Comparison of ENCODE assay signal across 8 cellular contexts in the genomic region with DNA sequence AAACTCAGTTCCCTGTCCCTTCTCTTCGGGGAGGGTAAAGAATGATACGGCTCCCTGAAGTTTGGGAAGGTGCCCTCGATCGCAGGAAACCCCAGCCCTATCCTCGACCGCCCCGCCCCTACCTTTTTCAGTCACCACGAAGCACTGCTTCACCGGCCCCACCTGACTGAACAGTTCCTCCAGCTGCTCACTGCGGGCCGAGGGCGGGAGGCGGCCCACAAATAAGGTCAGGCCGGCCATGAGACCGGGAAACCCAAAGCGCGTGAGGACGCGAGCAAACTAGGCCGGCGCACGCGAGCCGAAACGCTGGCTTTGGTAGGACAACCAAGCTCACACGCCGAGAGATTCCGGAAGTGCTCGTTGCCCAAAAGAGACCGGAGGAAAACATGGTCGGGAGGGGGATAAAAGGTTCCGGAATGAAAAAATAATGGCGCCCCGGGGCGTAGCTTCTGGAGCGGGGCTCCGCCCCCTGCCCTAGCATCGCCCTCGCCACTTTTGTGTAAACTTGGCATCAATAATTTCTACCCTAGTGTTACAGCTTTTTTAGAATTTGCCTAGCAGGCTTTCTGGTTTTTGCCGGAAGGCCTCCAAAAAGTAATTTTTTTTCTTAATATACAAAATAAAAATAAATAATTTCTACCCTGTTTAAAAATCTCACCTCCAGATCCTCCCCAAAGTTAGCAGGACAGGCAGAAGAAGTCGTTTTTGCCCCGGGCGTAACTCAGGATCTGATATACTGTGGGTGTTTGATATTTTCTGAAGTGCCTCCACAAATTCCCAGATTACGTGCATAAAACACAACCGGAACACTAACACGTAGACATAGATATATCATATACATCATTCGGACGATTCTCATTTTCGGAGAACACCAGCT. TPM values are rescaled to one million over a fixed set of nuclear protein-coding genes. Genes with fewer than 3 reads are reported as not detected.
DNase-seq lines count a peak whose midpoint lies in the region; ATAC-seq and TF ChIP-seq lines count a peak whose summit lies in the region.

A gene with protein sequence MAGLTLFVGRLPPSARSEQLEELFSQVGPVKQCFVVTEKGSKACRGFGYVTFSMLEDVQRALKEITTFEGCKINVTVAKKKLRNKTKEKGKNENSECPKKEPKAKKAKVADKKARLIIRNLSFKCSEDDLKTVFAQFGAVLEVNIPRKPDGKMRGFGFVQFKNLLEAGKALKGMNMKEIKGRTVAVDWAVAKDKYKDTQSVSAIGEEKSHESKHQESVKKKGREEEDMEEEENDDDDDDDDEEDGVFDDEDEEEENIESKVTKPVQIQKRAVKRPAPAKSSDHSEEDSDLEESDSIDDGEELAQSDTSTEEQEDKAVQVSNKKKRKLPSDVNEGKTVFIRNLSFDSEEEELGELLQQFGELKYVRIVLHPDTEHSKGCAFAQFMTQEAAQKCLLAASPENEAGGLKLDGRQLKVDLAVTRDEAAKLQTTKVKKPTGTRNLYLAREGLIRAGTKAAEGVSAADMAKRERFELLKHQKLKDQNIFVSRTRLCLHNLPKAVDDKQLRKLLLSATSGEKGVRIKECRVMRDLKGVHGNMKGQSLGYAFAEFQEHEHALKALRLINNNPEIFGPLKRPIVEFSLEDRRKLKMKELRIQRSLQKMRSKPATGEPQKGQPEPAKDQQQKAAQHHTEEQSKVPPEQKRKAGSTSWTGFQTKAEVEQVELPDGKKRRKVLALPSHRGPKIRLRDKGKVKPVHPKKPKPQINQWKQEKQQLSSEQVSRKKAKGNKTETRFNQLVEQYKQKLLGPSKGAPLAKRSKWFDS (minus strand): TSS at position 355 of the 877 bp plus-strand sequence. CDS start 115 bp downstream, at position 240.

- ATAC-seq in GM19351 (IDR thresholded peaks at IDR 0.05; ENCODE audit: unreplicated experiment) (peak; percentile 92), HG03520 (IDR thresholded peaks at IDR 0.05; ENCODE audit: unreplicated experiment) (peak; percentile 90)

- no peaks in the 10 kb centered on the region for H3K9me3 ChIP-seq in liver (ENCODE audit: control insufficient read depth in 4 of 4, low read length in 3 of 4)

- peak within 1 kb of the TSS; percentile 66 to 75 for H3K9ac ChIP-seq in liver (ENCODE audit: low read depth in 1 of 2, low read length in 2 of 2)

- peaks cover 2 to 5% (median 2%) of the 10 kb centered on the region in 3 donors for H3K27me3 Mint-ChIP-seq in CD14-positive monocyte (ENCODE audit: low read depth in 3 of 3)

- TF ChIP-seq RAD21 in liver (IDR thresholded peaks at IDR 0.05), result peak in 1 of 2 donors; percentile 42

- H3K36me3 Mint-ChIP-seq in CD14-positive monocyte, result peaks cover 13 to 14% of the 10 kb centered on the region in 2 donors

- TF ChIP-seq CTCF in CD14-positive monocyte (IDR thresholded peaks at IDR 0.05) (no peak), liver (IDR thresholded peaks at IDR 0.05; ENCODE audit: low read depth, low read length, missing input control) (no peak)

- H3K36me3 ChIP-seq in liver (ENCODE audit: control insufficient read depth in 4 of 4, insufficient read depth in 3 of 4, low read depth in 1 of 4, low read length in 3 of 4), result peaks cover 2 to 10% (median 6%) of the 10 kb centered on the region in 4 donors

- peak within 1 kb of the TSS; percentile 88 to 96 (median 94) for H3K27ac Mint-ChIP-seq in CD14-positive monocyte

- H3K4me3 Mint-ChIP-seq in CD14-positive monocyte, result peak within 1 kb of the TSS; percentile 93 to 97

- intact Hi-C loops in CD14-positive monocyte (cut with micrococcal nuclease), result loop anchor here in 1 of 2 donors (10.0 kb wide), 1 partner anchor 111 kb away; a partner anchor contains a TSS

- H3K4me1 Mint-ChIP-seq in CD14-positive monocyte, result peaks cover 22% of the 10 kb centered on the region

- H3K4me3 ChIP-seq in liver (ENCODE audit: low read depth in 1 of 3, low read length in 3 of 3), result peak within 1 kb of the TSS; percentile 62 to 89 (median 78)

- H3K9me3 Mint-ChIP-seq in CD14-positive monocyte, result no peaks in the 10 kb centered on the region

- H3K4me1 ChIP-seq in liver (ENCODE audit: control insufficient read depth in 4 of 4, insufficient read depth in 4 of 4, low read length in 3 of 4), result peaks cover 2 to 19% (median 13%) of the 10 kb centered on the region in 4 donors

- 14% methylated on average over 49 of the region's 49 CpGs for WGBS in liver

- H3K27ac ChIP-seq in liver (ENCODE audit: low read depth in 1 of 2, low read length in 2 of 2), result peak within 1 kb of the TSS; percentile 80 to 82

- H3K27me3 ChIP-seq in liver (ENCODE audit: control insufficient read depth in 4 of 4, insufficient read depth in 4 of 4, low read length in 3 of 4), result no peaks in the 10 kb centered on the region

- DNase-seq in CD14-positive monocyte (ENCODE audit: low spot score) (peak; percentile 87), NCI-H748 (lab: John Stamatoyannopoulos, UW; ENCODE audit: unreplicated experiment) (peak; percentile 94), dermis microvascular lymphatic vessel endothelial cell (ENCODE audit: low read depth in 2 of 2) (peak; percentile 89 to 94)
- DNase-seq in activated CD4-positive, alpha-beta T cell treated with anti-CD3 and anti-CD28 coated beads, Interleukin-2, amount 50 U/mL, for 4 hours, result peak; percentile 75
- peak; percentile 78 for DNase-seq in stimulated activated CD4-positive, alpha-beta T cell treated with anti-CD3 and anti-CD28 coated beads, Interleukin-4, amount 100 ng/mL, for 1 hour

TF ChIP-seq in liver, 16 proteins besides CTCF, POLR2A, EP300 and RAD21:
- TF ChIP-seq FOXA2 (IDR thresholded peaks at IDR 0.05) (no peak), GABPA (IDR thresholded peaks at IDR 0.05 in 1 of 2, conservative IDR thresholded peaks at IDR 0.05 in 1 of 2) (peak; percentile 91 to 98), SP1 (IDR thresholded peaks at IDR 0.05) (peak; percentile 70), JUND (IDR thresholded peaks at IDR 0.05) (no peak), HNF4G (IDR thresholded peaks at IDR 0.05) (no peak), TAF1 (conservative IDR thresholded peaks at IDR 0.05) (peak; percentile 68), EGR1 (IDR thresholded peaks at IDR 0.05; ENCODE audit: low read depth in 2 of 2) (peak in 1 of 2 donors; percentile 22), NR2F2 (IDR thresholded peaks at IDR 0.05) (no peak), HNF4A (conservative IDR thresholded peaks at IDR 0.05) (peak; percentile 18 to 24), RXRA (IDR thresholded peaks at IDR 0.05) (peak; percentile 45 to 65), YY1 (IDR thresholded peaks at IDR 0.05) (peak; percentile 97), FOXA1 (IDR thresholded peaks at IDR 0.05) (peak; percentile 40)
- TF ChIP-seq, protein P1, sequence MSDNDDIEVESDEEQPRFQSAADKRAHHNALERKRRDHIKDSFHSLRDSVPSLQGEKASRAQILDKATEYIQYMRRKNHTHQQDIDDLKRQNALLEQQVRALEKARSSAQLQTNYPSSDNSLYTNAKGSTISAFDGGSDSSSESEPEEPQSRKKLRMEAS (IDR thresholded peaks at IDR 0.05), result peak; percentile 100
- TF ChIP-seq, protein P2, sequence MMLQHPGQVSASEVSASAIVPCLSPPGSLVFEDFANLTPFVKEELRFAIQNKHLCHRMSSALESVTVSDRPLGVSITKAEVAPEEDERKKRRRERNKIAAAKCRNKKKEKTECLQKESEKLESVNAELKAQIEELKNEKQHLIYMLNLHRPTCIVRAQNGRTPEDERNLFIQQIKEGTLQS (IDR thresholded peaks at IDR 0.05), result no peak
- TF ChIP-seq, protein P3, sequence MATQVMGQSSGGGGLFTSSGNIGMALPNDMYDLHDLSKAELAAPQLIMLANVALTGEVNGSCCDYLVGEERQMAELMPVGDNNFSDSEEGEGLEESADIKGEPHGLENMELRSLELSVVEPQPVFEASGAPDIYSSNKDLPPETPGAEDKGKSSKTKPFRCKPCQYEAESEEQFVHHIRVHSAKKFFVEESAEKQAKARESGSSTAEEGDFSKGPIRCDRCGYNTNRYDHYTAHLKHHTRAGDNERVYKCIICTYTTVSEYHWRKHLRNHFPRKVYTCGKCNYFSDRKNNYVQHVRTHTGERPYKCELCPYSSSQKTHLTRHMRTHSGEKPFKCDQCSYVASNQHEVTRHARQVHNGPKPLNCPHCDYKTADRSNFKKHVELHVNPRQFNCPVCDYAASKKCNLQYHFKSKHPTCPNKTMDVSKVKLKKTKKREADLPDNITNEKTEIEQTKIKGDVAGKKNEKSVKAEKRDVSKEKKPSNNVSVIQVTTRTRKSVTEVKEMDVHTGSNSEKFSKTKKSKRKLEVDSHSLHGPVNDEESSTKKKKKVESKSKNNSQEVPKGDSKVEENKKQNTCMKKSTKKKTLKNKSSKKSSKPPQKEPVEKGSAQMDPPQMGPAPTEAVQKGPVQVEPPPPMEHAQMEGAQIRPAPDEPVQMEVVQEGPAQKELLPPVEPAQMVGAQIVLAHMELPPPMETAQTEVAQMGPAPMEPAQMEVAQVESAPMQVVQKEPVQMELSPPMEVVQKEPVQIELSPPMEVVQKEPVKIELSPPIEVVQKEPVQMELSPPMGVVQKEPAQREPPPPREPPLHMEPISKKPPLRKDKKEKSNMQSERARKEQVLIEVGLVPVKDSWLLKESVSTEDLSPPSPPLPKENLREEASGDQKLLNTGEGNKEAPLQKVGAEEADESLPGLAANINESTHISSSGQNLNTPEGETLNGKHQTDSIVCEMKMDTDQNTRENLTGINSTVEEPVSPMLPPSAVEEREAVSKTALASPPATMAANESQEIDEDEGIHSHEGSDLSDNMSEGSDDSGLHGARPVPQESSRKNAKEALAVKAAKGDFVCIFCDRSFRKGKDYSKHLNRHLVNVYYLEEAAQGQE (IDR thresholded peaks at IDR 0.05), result peak; percentile 62
- TF ChIP-seq, protein P4, sequence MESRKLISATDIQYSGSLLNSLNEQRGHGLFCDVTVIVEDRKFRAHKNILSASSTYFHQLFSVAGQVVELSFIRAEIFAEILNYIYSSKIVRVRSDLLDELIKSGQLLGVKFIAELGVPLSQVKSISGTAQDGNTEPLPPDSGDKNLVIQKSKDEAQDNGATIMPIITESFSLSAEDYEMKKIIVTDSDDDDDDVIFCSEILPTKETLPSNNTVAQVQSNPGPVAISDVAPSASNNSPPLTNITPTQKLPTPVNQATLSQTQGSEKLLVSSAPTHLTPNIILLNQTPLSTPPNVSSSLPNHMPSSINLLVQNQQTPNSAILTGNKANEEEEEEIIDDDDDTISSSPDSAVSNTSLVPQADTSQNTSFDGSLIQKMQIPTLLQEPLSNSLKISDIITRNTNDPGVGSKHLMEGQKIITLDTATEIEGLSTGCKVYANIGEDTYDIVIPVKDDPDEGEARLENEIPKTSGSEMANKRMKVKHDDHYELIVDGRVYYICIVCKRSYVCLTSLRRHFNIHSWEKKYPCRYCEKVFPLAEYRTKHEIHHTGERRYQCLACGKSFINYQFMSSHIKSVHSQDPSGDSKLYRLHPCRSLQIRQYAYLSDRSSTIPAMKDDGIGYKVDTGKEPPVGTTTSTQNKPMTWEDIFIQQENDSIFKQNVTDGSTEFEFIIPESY (IDR thresholded peaks at IDR 0.05), result peak; percentile 91

RNA-seq across cellular contexts. Expression of the gene that starts here (rescaled TPM):
- polyA plus RNA-seq in CD14-positive monocyte (1 to 10 TPM; 4.0 to 4.9 TPM), liver (10 to 100 TPM in 1 of 2 donors, 1 to 10 TPM in 1; 9.1 to 14.4 TPM)
- total RNA-seq in dermis microvascular lymphatic vessel endothelial cell (6.5 and 7.0 TPM in 2 replicates), liver (10 to 100 TPM in 1 of 2 donors, 1 to 10 TPM in 1; 3.6 to 16.1 TPM)

Comparison
In these comparisons a context has a peak if more than half of its experiments do, and no peak if none do; other contexts are left out.
1. Peak in every context shown above with its lines: DNase-seq, ATAC-seq, H3K4me3 ChIP-seq and H3K27ac ChIP-seq.